Comparison of ENCODE assay signal across 1 cellular context in the genomic region with DNA sequence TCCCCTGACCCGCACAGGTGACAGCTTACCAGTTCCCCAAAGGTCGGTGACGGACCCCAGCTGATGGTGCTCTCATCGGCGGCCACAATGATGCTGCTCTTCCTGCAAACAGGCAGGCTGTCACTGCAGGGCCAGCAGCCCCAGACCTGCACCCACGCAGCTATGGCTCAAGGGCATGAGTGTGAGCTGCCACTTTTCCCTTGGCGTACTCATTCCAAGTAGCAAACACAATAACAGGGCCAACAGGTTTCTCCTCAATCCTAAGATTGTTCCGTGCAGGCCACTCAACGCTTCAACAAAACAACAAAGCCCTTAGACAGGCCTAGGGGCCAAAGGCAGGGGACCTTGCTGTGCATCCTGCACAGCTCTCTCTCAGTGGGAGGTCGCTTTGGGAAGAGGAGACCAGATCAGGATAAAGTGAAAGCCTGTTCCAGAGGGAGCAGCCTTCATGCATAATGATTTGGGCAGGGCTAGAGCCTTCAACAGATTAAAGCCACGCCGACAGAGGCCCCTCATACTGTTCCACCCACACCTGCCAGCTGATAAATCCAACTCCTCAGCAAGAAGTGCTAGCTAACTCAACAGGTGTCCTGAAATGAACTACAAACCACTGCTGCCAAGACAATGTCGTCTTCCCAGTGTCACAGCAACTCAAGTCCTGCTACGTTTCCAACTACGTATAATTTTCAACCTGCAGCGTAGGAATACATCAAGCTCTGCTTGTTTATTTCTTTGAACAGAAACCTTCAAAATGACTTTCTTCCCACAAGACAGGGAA.
TF ChIP-seq lines count a peak whose summit lies in the region.

No MANE protein-coding gene starts in this region.

TF ChIP-seq in WTC11, 78 proteins besides CTCF, POLR2A, EP300 and RAD21 (continued from another document):
- TF ChIP-seq, protein P1, sequence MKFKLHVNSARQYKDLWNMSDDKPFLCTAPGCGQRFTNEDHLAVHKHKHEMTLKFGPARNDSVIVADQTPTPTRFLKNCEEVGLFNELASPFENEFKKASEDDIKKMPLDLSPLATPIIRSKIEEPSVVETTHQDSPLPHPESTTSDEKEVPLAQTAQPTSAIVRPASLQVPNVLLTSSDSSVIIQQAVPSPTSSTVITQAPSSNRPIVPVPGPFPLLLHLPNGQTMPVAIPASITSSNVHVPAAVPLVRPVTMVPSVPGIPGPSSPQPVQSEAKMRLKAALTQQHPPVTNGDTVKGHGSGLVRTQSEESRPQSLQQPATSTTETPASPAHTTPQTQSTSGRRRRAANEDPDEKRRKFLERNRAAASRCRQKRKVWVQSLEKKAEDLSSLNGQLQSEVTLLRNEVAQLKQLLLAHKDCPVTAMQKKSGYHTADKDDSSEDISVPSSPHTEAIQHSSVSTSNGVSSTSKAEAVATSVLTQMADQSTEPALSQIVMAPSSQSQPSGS (CRISPR knock-in tag; IDR thresholded peaks at IDR 0.05; ENCODE audit: borderline replicate concordance, low read depth): no peak
- no peak for TF ChIP-seq ZNF423 (CRISPR knock-in tag; IDR thresholded peaks at IDR 0.05)
